In genomic region chr22:24125942-24126341, GRCh38 we compare ENCODE assay signal across 1 cellular context.
TF ChIP-seq lines count a peak whose summit lies in the region.

No MANE protein-coding gene starts in this region.

TF ChIP-seq in GM23338, 12 proteins besides CTCF, POLR2A, EP300 and RAD21 (continued from another document):
- TF ChIP-seq ZNF462 (CRISPR knock-in tag; IDR thresholded peaks at IDR 0.05): no peak
